6 cellular contexts compared by ENCODE assay signal in the genomic region with DNA sequence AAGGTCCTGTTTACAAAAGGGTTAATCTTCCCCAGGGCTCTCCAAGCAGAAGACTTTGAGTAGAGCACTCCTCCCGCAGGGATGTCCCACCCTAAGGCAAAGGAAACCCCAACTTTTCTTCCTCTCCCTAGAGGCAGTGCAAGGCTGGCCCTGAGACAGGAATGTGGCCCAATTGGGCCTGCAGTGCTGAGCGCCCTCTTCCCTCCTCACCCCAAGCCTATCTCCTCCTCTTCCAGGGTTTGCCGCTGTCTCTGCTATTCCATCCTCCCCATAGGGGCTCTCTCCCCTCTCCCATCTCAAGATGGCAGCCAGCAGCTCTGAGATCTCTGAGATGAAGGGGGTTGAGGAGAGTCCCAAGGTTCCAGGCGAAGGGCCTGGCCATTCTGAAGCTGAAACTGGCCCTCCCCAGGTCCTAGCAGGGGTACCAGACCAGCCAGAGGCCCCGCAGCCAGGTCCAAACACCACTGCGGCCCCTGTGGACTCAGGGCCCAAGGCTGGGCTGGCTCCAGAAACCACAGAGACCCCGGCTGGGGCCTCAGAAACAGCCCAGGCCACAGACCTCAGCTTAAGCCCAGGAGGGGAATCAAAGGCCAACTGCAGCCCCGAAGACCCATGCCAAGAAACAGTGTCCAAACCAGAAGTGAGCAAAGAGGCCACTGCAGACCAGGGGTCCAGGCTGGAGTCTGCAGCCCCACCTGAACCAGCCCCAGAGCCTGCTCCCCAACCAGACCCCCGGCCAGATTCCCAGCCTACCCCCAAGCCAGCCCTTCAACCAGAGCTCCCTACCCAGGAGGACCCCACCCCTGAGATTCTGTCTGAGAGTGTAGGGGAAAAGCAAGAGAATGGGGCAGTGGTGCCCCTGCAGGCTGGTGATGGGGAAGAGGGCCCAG. TPM values are rescaled to one million over a fixed set of nuclear protein-coding genes. Genes with fewer than 3 reads are reported as not detected.
A peak's percentile ranks its signal among the peaks of the same experiment; 100 is the strongest.
DNase-seq lines count a peak whose midpoint lies in the region; ATAC-seq and TF ChIP-seq lines count a peak whose summit lies in the region.

No MANE protein-coding gene starts in this region.

- H3K4me1 Mint-ChIP-seq in activated naive CD8-positive, alpha-beta T cell (ENCODE audit: low read depth) = peaks cover 50% of the 10 kb centered on the region
- H3K4me1 Mint-ChIP-seq in activated naive CD8-positive, alpha-beta T cell treated with anti-CD3 and anti-CD28 coated beads, Interleukin-2, amount 50 U/mL, for 24 hours = peaks cover 60% of the 10 kb centered on the region

- H3K4me3 ChIP-seq in iPS DF 6.9 (ENCODE audit: low read length) (peak overlapping the region; percentile 66; the same call in 1 of the 2 replicates), upper lobe of left lung (peak overlapping the region in 3 of 4 donors; percentile 51 to 61 (median 57))

- H3K36me3 Mint-ChIP-seq in activated naive CD8-positive, alpha-beta T cell = peaks cover 7% of the 10 kb centered on the region
- peaks cover 31% of the 10 kb centered on the region for H3K36me3 Mint-ChIP-seq in activated naive CD8-positive, alpha-beta T cell treated with anti-CD3 and anti-CD28 coated beads, Interleukin-2, amount 50 U/mL, for 24 hours (ENCODE audit: low read depth)

- H3K4me1 ChIP-seq in iPS DF 6.9 (ENCODE audit: control insufficient read depth, insufficient read depth, low read length) (peaks cover 18% of the 10 kb centered on the region), upper lobe of left lung (peaks cover 62 to 82% (median 69%) of the 10 kb centered on the region in 4 donors)

- H3K9me3 Mint-ChIP-seq in activated naive CD8-positive, alpha-beta T cell (ENCODE audit: low read depth) = no peaks in the 10 kb centered on the region
- no peaks in the 10 kb centered on the region for H3K9me3 Mint-ChIP-seq in activated naive CD8-positive, alpha-beta T cell treated with anti-CD3 and anti-CD28 coated beads, Interleukin-2, amount 50 U/mL, for 24 hours

- peaks cover 12% of the 10 kb centered on the region for H3K36me3 ChIP-seq in iPS DF 6.9 (ENCODE audit: control insufficient read depth, insufficient read depth, low read length)
- peaks cover 2 to 21% (median 17%) of the 10 kb centered on the region in 4 donors for H3K36me3 ChIP-seq in upper lobe of left lung

- H3K27me3 ChIP-seq in iPS DF 6.9 (ENCODE audit: control insufficient read depth, insufficient read depth, low read length) = no peaks in the 10 kb centered on the region
- peaks cover 0 to 5% (median 0%) of the 10 kb centered on the region in 4 donors for H3K27me3 ChIP-seq in upper lobe of left lung

- peak overlapping the region; percentile 65 for H3K4me3 Mint-ChIP-seq in activated naive CD8-positive, alpha-beta T cell
- no peak overlapping the region for H3K4me3 Mint-ChIP-seq in activated naive CD8-positive, alpha-beta T cell treated with anti-CD3 and anti-CD28 coated beads, Interleukin-2, amount 50 U/mL, for 24 hours

- ATAC-seq in activated naive CD8-positive, alpha-beta T cell treated with anti-CD3 and anti-CD28 coated beads, Interleukin-2, amount 50 U/mL, for 24 hours = no peak
- ATAC-seq in upper lobe of left lung (ENCODE audit: low FRiP score in 2 of 2) (no peak), HG03521 (IDR thresholded peaks at IDR 0.05; ENCODE audit: unreplicated experiment) (no peak)

- no CpG with 5 or more reads among the region's 9 CpGs for WGBS in iPS DF 6.9 (ENCODE audit: insufficient coverage, insufficient read length)
- 76 to 88% methylated on average over 5 to 9 of the region's 9 CpGs for WGBS in upper lobe of left lung, 2 donors

- no peak for TF ChIP-seq EP300 in upper lobe of left lung (IDR thresholded peaks at IDR 0.05)

- H3K27ac ChIP-seq in iPS DF 6.9 (ENCODE audit: low read length) (no peak overlapping the region), upper lobe of left lung (peak overlapping the region in 3 of 4 donors; percentile 83 to 94 (median 94))

- no peak for TF ChIP-seq CTCF in upper lobe of left lung (IDR thresholded peaks at IDR 0.05)

- H3K9me3 ChIP-seq in iPS DF 6.9 (ENCODE audit: control insufficient read depth, insufficient read depth, low read length) = no peaks in the 10 kb centered on the region
- H3K9me3 ChIP-seq in upper lobe of left lung = no peaks in the 10 kb centered on the region

- no peak for TF ChIP-seq POLR2A in upper lobe of left lung (IDR thresholded peaks at IDR 0.05)

- no peak for DNase-seq in activated naive CD8-positive, alpha-beta T cell treated with anti-CD3 and anti-CD28 coated beads, Interleukin-2, amount 50 U/mL, for 24 hours
- DNase-seq in iPS DF 6.9 (ENCODE audit: low read depth, low spot score) = no peak
- peak in 1 of 2 donors; percentile 26 for DNase-seq in upper lobe of left lung
- DNase-seq in HUDEP-2 (lab: John Stamatoyannopoulos, UW; ENCODE audit: unreplicated experiment in 76 of 76) = no peak

- H3K27ac Mint-ChIP-seq in activated naive CD8-positive, alpha-beta T cell = no peak overlapping the region
- no peak overlapping the region for H3K27ac Mint-ChIP-seq in activated naive CD8-positive, alpha-beta T cell treated with anti-CD3 and anti-CD28 coated beads, Interleukin-2, amount 50 U/mL, for 24 hours

- no peaks in the 10 kb centered on the region for H3K27me3 Mint-ChIP-seq in activated naive CD8-positive, alpha-beta T cell
- H3K27me3 Mint-ChIP-seq in activated naive CD8-positive, alpha-beta T cell treated with anti-CD3 and anti-CD28 coated beads, Interleukin-2, amount 50 U/mL, for 24 hours = peaks cover 9% of the 10 kb centered on the region

RNA-seq across cellular contexts. Expression of gene PRRT2, which starts 1.0 kb away (rescaled TPM):
- total RNA-seq in upper lobe of left lung = 10 to 100 TPM in 2 of 6 donors, 1 to 10 TPM in 4; 1.4 to 13.6 (median 2.5) TPM

RNA-seq across cellular contexts. Expression of gene PAGR1, which starts 3.0 kb away (rescaled TPM):
- total RNA-seq in upper lobe of left lung = 10 to 100 TPM; 22.6 to 49.5 (median 34.6) TPM

RNA-seq across cellular contexts. Expression of gene MAZ, which starts 6.7 kb away (rescaled TPM):
- 100 to 1,000 TPM in 5 of 6 donors, 10 to 100 TPM in 1; 83.7 to 232 (median 165) TPM for total RNA-seq in upper lobe of left lung

RNA-seq across cellular contexts. Expression of gene MVP, which starts 7.3 kb away (rescaled TPM):
- total RNA-seq in upper lobe of left lung = 100 to 1,000 TPM; 260 to 411 (median 312) TPM

RNA-seq across cellular contexts. Expression of gene KIF22, which starts 22.4 kb away (rescaled TPM):
- 10 to 100 TPM in 5 of 6 donors, 1 to 10 TPM in 1; 9.1 to 43.5 (median 26.6) TPM for total RNA-seq in upper lobe of left lung
